Comparison of ENCODE assay signal across 8 cellular contexts in the genomic region with DNA sequence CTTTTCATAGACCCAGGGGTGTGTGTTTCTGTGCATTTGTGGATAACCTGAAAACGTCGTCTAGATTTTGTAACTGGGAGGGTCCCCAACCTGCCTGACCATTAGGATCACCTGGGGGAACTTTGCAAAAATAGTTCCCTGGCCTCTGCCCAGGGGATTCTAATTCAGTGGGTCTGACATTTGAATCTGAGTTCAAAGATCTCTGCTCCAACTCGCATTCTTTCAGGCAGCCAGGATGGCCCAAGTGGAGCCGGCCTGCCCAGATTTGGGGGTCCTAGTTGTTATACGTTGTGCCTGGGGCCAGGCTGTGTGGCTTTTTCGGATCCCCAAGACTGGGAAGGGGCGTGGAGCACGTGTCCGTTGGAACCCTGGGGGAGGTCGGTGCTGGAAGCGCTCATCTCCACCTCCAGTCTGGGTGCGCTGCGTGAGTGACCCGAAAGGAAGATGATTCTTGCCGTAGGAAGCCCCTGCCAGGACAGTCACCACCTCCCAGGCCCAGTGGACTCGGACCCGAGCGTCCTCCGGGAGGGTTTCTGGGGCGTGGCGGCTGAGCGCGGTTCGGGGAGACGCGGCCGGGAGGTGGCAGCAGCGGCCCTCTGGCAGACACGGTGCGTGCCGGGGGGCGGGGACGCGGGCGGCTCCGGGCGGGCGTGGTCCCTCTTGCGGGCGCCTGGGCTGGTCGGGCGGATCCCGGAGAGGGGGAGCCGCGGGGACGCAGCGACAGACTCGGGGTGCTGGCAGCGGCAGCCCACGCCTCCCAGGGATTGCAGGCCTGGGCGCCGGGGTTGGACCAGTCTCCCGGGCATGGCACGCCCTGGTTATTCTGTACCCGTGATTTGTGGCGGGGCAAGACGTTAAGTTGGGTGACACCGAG. TPM values are rescaled to one million over a fixed set of nuclear protein-coding genes. Genes with fewer than 3 reads are reported as not detected.
A peak's percentile ranks its signal among the peaks of the same experiment; 100 is the strongest.
DNase-seq lines count a peak whose midpoint lies in the region; ATAC-seq and TF ChIP-seq lines count a peak whose summit lies in the region.

No MANE protein-coding gene starts in this region.

- peak; percentile 25 for TF ChIP-seq CTCF in activated B cell treated with CpG ODN at 0.5 μM for 24 hours (IDR thresholded peaks at IDR 0.05)

- H3K27ac ChIP-seq in caudate nucleus (ENCODE audit: low read depth, low read length): peak overlapping the region; percentile 59

- peak overlapping the region; percentile 78 for H3K4me3 Mint-ChIP-seq in activated B cell treated with CpG ODN at 0.5 μM for 24 hours

- CTCF ChIA-PET in activated B cell treated with CpG ODN at 0.5 μM for 24 hours (lab: Charles Lee): interaction anchor here (1.3 to 2.2 kb wide), 2 partner anchors 9 to 70 kb away, joined by 6 to 15 read pairs; no protein-coding TSS in a partner anchor

- H3K27ac Mint-ChIP-seq in activated B cell treated with CpG ODN at 0.5 μM for 24 hours: peak overlapping the region; percentile 0

- intact Hi-C loops in activated B cell treated with CpG ODN at 0.5 μM for 24 hours (cut with micrococcal nuclease): loop anchor here (1.0 to 10.0 kb wide), 7 partner anchors 162 to 1482 kb away; a partner anchor contains a TSS

- no peaks in the 10 kb centered on the region for H3K27me3 Mint-ChIP-seq in activated B cell treated with CpG ODN at 0.5 μM for 24 hours

- no peaks in the 10 kb centered on the region for H3K36me3 Mint-ChIP-seq in activated B cell treated with CpG ODN at 0.5 μM for 24 hours (ENCODE audit: low read depth)

- peak; percentile 72 for DNase-seq in NCI-H1436 (lab: John Stamatoyannopoulos, UW)
- no peak for DNase-seq in NCI-H1436 treated with DMSO at 0.1 percent for 48 hours (lab: John Stamatoyannopoulos, UW)
- peak; percentile 52 for DNase-seq in NCI-H1105 treated with DMSO at 0.1 percent for 48 hours (lab: John Stamatoyannopoulos, UW)
- DNase-seq in activated B cell treated with CpG ODN at 0.5 μM for 24 hours: peak; percentile 83
- peak in 59 of 61 donors; percentile 13 to 90 (median 71) for DNase-seq in caudate nucleus (lab: John Stamatoyannopoulos, UW)
- DNase-seq in islet precursor cell: peak; percentile 86
- DNase-seq in stimulated activated CD4-positive, alpha-beta T cell treated with anti-CD3 and anti-CD28 coated beads, Interleukin-12 subunit alpha, Interleukin-12 subunit beta, amount 100 ng/mL, for 48 hours (ENCODE audit: low read depth in 2 of 3, low spot score in 1 of 3): peak; percentile 64 to 78 (median 76)

- POLR2A ChIA-PET in activated B cell treated with CpG ODN at 0.5 μM for 24 hours (lab: Charles Lee): interaction anchor here (0.6 kb wide), 1 partner anchor 412 kb away, joined by 5 read pairs; no protein-coding TSS in a partner anchor

- ATAC-seq in HG02678 (IDR thresholded peaks at IDR 0.05; ENCODE audit: unreplicated experiment) (peak; percentile 98), activated B cell treated with CpG ODN at 0.5 μM for 24 hours (ENCODE audit: low read depth) (peak; percentile 98)

- no peaks in the 10 kb centered on the region for H3K9me3 Mint-ChIP-seq in activated B cell treated with CpG ODN at 0.5 μM for 24 hours

- peaks cover 13% of the 10 kb centered on the region for H3K4me1 Mint-ChIP-seq in activated B cell treated with CpG ODN at 0.5 μM for 24 hours

RNA-seq across cellular contexts. Expression of a gene that starts 29.2 kb away (rescaled TPM):
- not detected in 2 replicates for total RNA-seq in activated B cell treated with CpG ODN at 0.5 μM for 24 hours
